Comparison of ENCODE assay signal across 20 cellular contexts in the genomic region with DNA sequence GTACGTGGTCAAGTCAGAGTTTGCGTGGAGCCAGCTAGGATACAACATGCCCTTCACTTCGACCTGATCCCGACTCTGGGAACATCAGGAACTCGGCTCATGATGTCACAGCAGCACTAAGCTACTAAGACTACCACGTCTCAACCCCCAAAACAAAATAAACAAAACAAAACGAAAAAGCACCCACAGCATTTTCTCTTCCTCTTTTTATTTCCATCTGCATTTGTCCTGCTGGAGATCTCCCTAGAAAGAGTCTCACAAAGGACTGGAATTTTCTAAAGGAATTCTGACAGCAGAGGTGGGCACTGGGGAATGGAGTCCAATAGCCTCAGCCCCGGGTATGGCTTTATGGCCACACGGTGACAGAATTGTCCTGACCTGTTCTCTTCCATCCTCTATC.
"Had no signal": no experiment of that assay in that cellular context is flagged by ENCODE, and none has a peak within 500 bp of the region (broad histone marks: within the 10 kb centered on the region; RNA-seq: fewer than 3 reads in every experiment).

No MANE protein-coding gene starts in this region.

- H3K36me3 Mint-ChIP-seq: naive thymus-derived CD8-positive, alpha-beta T cell had no signal

- H3K27me3 ChIP-seq: neutrophil, pancreas, suprapubic skin, transverse colon, upper lobe of right lung, uterus had no signal

- H3K4me3 Mint-ChIP-seq: naive thymus-derived CD8-positive, alpha-beta T cell; stimulated activated naive CD8-positive, alpha-beta T cell treated with anti-CD3 and anti-CD28 coated beads, Interleukin-15, amount 100 ng/mL, for 72 hours had no signal

- H3K27ac ChIP-seq: dorsolateral prefrontal cortex, lower lobe of right lung, neutrophil, pancreas, suprapubic skin, transverse colon, upper lobe of right lung, uterus had no signal

- H3K4me1 Mint-ChIP-seq: naive thymus-derived CD8-positive, alpha-beta T cell; stimulated activated naive CD8-positive, alpha-beta T cell treated with anti-CD3 and anti-CD28 coated beads, Interleukin-15, amount 100 ng/mL, for 72 hours had no signal

- H3K36me3 ChIP-seq: lower lobe of right lung, neutrophil, pancreas, suprapubic skin, transverse colon, upper lobe of right lung, uterus had no signal

- H3K27ac Mint-ChIP-seq: naive thymus-derived CD8-positive, alpha-beta T cell; progenitor cell of endocrine pancreas; stimulated activated naive CD8-positive, alpha-beta T cell treated with anti-CD3 and anti-CD28 coated beads, Interleukin-15, amount 100 ng/mL, for 72 hours had no signal

- H3K4me3 ChIP-seq: dorsolateral prefrontal cortex, lower lobe of right lung, pancreas, smooth muscle cell, suprapubic skin, transverse colon, upper lobe of right lung, uterus had no signal

- DNase-seq: dorsolateral prefrontal cortex; effector CD4-positive, alpha-beta T cell; hypothalamus; left ventricle myocardium superior; lower lobe of right lung; naive thymus-derived CD8-positive, alpha-beta T cell; pancreas; stimulated activated CD4-positive, alpha-beta T cell treated with anti-CD3 and anti-CD28 coated beads, Interleukin-12 subunit alpha, Interleukin-12 subunit beta, amount 100 ng/mL, for 4 hours; stimulated activated CD4-positive, alpha-beta T cell treated with anti-CD3 and anti-CD28 coated beads, Interleukin-1b, Interleukin-23, amount 100 ng/mL, for 48 hours; stimulated activated CD4-positive, alpha-beta T cell treated with anti-CD3 and anti-CD28 coated beads, Interleukin-4, amount 100 ng/mL, for 1 hour; stimulated activated CD8-positive, alpha-beta memory T cell treated with anti-CD3 and anti-CD28 coated beads, Interleukin-4, amount 100 ng/mL, for 48 hours; stimulated activated naive CD4-positive, alpha-beta T cell; stimulated activated naive CD8-positive, alpha-beta T cell treated with anti-CD3 and anti-CD28 coated beads, Interleukin-15, amount 100 ng/mL, for 72 hours; transverse colon; upper lobe of right lung; uterus had no signal

- H3K4me1 ChIP-seq: lower lobe of right lung, pancreas, suprapubic skin, transverse colon, upper lobe of right lung, uterus had no signal

- H3K4me2 ChIP-seq: smooth muscle cell had no signal

- H3K9me3 Mint-ChIP-seq: naive thymus-derived CD8-positive, alpha-beta T cell; stimulated activated naive CD8-positive, alpha-beta T cell treated with anti-CD3 and anti-CD28 coated beads, Interleukin-15, amount 100 ng/mL, for 72 hours had no signal

- H3K9me3 ChIP-seq: lower lobe of right lung, neutrophil, pancreas, suprapubic skin, transverse colon, upper lobe of right lung, uterus had no signal
